Comparison of ENCODE assay signal across 23 cellular contexts in the genomic region with DNA sequence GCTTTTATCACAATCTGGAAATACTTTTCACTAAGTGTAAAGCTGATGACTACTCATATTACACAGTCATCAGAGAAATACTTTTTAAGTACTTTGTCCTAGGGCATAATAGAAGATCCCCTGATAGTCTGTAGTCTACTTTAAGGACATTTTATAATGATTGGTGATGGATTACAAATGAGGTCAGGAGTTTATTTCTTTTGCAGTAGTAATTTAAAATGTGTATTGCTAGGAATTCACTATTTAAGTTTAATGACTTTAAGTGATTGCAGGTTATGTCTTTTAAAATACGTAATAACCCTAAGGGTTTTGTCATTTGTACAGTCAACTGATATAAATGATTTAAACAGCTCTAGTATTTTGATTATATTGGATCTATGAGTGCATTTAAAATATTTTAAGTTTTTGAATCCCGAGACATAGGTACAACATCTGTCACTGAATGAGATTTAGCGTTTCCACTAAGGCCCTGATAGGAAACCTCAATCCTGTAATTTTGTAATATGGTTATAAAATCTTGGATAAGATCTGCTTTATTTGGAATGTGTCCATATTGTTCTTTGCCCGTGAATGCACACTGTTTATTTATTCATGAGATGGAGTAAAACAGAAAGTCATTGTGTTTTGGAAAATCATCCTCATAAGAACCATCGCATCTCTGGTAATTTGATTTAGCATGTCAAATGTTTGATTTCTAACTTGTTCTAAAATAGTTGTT.
DNase-seq lines count a peak whose midpoint lies in the region; ATAC-seq and TF ChIP-seq lines count a peak whose summit lies in the region.
"Had no signal": no experiment of that assay in that cellular context is flagged by ENCODE, and none has a peak within 500 bp of the region (broad histone marks: within the 10 kb centered on the region; RNA-seq: fewer than 3 reads in every experiment).

No MANE protein-coding gene starts in this region.

- TF ChIP-seq CTCF in astrocyte of the spinal cord (IDR thresholded peaks at IDR 0.05; ENCODE audit: low read depth, low read length): no peak
- no peak for TF ChIP-seq CTCF in mucosa of descending colon (IDR thresholded peaks at IDR 0.05)
- TF ChIP-seq CTCF in psoas muscle (IDR thresholded peaks at IDR 0.05): no peak

- H3K36me3 ChIP-seq in mucosa of descending colon (ENCODE audit: low read depth): no peaks in the 10 kb centered on the region
- no peaks in the 10 kb centered on the region for H3K36me3 ChIP-seq in MG63
- H3K36me3 ChIP-seq in psoas muscle (ENCODE audit: insufficient read depth in 1 of 2, low read depth in 1 of 2): no peaks in the 10 kb centered on the region
- H3K36me3 ChIP-seq: BLaER1, heart left ventricle, thyroid gland had no signal

- intact Hi-C loops in mucosa of descending colon (cut with DNase I, micrococcal nuclease) (no loop called here), psoas muscle (cut with DNase I) (no loop called here)

- H3K27me3 ChIP-seq in MG63 (no peaks in the 10 kb centered on the region), psoas muscle (ENCODE audit: insufficient read depth in 3 of 3, low read length in 2 of 3) (no peaks in the 10 kb centered on the region)
- H3K27me3 ChIP-seq: BLaER1, heart left ventricle, thyroid gland had no signal

- H3K9me3 ChIP-seq in mucosa of descending colon (no peaks in the 10 kb centered on the region), MG63 (no peaks in the 10 kb centered on the region), psoas muscle (no peaks in the 10 kb centered on the region)
- H3K9me3 ChIP-seq: A549, BLaER1, heart left ventricle, thyroid gland had no signal

- H3K4me1 ChIP-seq in mucosa of descending colon (ENCODE audit: low read depth): peaks cover 7% of the 10 kb centered on the region
- H3K4me1 ChIP-seq in psoas muscle: no peaks in the 10 kb centered on the region
- H3K4me1 ChIP-seq: A549, heart left ventricle, thyroid gland had no signal

- H3K4me3 ChIP-seq in astrocyte of the spinal cord (ENCODE audit: low read depth, low read length) (no peak overlapping the region), mucosa of descending colon (no peak overlapping the region), MG63 (no peak overlapping the region), psoas muscle (no peak overlapping the region)
- H3K4me3 ChIP-seq: A549, BLaER1, GM23248, heart left ventricle, thyroid gland had no signal

- 30 to 33% (median 30%) methylated on average over 5 of the region's 5 CpGs for WGBS in psoas muscle, 3 donors

- no peak overlapping the region for H3K27ac ChIP-seq in psoas muscle
- H3K27ac ChIP-seq: A549, BLaER1, GM23248, heart left ventricle, thyroid gland had no signal

- in situ Hi-C loops in astrocyte of the spinal cord (cut with HindIII; ENCODE audit: low sequenced_read_pairs): no loop called here

- DNase-seq in Ammon's horn (ENCODE audit: low spot score) (peak; percentile 17), M059J (ENCODE audit: low read depth) (peak; percentile 40), astrocyte of the spinal cord (ENCODE audit: low read depth, low spot score) (peak; percentile 69), mucosa of descending colon (no peak), MG63 (no peak), NK-92 (lab: John Stamatoyannopoulos, UW; ENCODE audit: unreplicated experiment) (no peak), psoas muscle (no peak), inferior parietal cortex (ENCODE audit: extremely low spot score) (no peak)
- DNase-seq: activated CD4-positive, alpha-beta memory T cell treated with anti-CD3 and anti-CD28 coated beads for 36 hours; activated CD4-positive, CD25-positive, alpha-beta regulatory T cell; activated gamma-delta T cell; activated naive CD8-positive, alpha-beta T cell treated with anti-CD3 and anti-CD28 coated beads, Interleukin-2, amount 50 U/mL, for 24 hours; EL; GM23248; heart left ventricle; left ventricle myocardium superior; NCI-H1436 treated with DMSO at 0.1 percent for 48 hours; NCI-H69; stimulated activated CD4-positive, alpha-beta T cell treated with anti-CD3 and anti-CD28 coated beads, Interleukin-2, amount 100 ng/mL, for 48 hours; stimulated activated naive B cell treated with anti-CD40 and anti-IgM and Interleukin-4, amounts not matched to agents 10 μg/mL and 1 μg/mL and 100 μg/mL, for 72 hours; thyroid gland had no signal

- ATAC-seq in mucosa of descending colon: peak; percentile 32
- no peak for ATAC-seq in psoas muscle
- ATAC-seq: A549; activated naive CD8-positive, alpha-beta T cell treated with anti-CD3 and anti-CD28 coated beads, Interleukin-2, amount 50 U/mL, for 24 hours; heart left ventricle; left ventricle myocardium superior; stimulated activated naive B cell treated with anti-CD40 and anti-IgM and Interleukin-4, amounts not matched to agents 10 μg/mL and 1 μg/mL and 100 μg/mL, for 72 hours had no signal

Comparison
In these comparisons a context has a peak if more than half of its experiments do, and no peak if none do; other contexts are left out.
1. DNase-seq: peak in Ammon's horn (single experiment), M059J (single experiment) and astrocyte of the spinal cord (single experiment); none in mucosa of descending colon (0 of 3), MG63 (single experiment), NK-92 (single experiment), psoas muscle (0 of 2) and inferior parietal cortex (single experiment).